2 cellular contexts compared by ENCODE assay signal in the genomic region with DNA sequence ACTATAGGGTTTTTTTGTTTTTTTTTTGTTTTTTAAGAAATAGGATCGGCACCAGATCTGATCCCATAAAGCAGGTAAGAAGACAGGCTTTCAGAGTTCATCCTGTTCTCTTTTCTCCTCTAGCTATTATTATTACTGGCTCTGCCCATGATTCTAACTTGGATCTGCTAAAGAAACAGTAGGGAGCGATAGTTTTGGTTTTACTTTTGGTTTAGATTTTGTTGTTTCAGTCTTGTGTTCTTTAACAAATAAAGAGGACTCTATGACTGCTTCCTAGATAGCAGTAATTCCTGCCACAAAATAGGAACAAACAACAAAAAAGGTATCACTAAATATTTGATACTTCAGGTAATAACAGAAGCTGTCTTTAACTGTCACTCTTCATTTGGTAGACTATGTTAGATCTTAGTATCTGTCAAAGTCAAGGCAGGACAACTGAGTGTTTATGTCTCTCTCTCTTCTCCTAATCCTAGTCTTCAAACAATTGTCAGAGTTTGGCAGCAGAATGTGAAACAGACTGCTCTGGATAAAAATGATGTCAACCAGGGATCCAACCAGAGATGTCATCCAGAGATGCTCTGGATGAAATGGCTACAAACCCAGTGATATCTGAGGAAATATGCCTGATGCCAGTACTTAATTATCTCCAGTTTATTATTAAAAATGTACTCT.
TF ChIP-seq lines count a peak whose summit lies in the region.

No MANE protein-coding gene starts in this region.

TF ChIP-seq in liver, 16 proteins besides CTCF, POLR2A, EP300 and RAD21 (continued from another document):
- TF ChIP-seq, protein P1, sequence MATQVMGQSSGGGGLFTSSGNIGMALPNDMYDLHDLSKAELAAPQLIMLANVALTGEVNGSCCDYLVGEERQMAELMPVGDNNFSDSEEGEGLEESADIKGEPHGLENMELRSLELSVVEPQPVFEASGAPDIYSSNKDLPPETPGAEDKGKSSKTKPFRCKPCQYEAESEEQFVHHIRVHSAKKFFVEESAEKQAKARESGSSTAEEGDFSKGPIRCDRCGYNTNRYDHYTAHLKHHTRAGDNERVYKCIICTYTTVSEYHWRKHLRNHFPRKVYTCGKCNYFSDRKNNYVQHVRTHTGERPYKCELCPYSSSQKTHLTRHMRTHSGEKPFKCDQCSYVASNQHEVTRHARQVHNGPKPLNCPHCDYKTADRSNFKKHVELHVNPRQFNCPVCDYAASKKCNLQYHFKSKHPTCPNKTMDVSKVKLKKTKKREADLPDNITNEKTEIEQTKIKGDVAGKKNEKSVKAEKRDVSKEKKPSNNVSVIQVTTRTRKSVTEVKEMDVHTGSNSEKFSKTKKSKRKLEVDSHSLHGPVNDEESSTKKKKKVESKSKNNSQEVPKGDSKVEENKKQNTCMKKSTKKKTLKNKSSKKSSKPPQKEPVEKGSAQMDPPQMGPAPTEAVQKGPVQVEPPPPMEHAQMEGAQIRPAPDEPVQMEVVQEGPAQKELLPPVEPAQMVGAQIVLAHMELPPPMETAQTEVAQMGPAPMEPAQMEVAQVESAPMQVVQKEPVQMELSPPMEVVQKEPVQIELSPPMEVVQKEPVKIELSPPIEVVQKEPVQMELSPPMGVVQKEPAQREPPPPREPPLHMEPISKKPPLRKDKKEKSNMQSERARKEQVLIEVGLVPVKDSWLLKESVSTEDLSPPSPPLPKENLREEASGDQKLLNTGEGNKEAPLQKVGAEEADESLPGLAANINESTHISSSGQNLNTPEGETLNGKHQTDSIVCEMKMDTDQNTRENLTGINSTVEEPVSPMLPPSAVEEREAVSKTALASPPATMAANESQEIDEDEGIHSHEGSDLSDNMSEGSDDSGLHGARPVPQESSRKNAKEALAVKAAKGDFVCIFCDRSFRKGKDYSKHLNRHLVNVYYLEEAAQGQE (IDR thresholded peaks at IDR 0.05): no peak
- TF ChIP-seq RXRA (IDR thresholded peaks at IDR 0.05) (no peak), TAF1 (conservative IDR thresholded peaks at IDR 0.05) (no peak), NR2F2 (IDR thresholded peaks at IDR 0.05) (no peak)

TF ChIP-seq in HepG2, 621 proteins besides CTCF, POLR2A, EP300 and RAD21 (continued from another document):
- TF ChIP-seq ZNF724P (CRISPR knock-in tag; IDR thresholded peaks at IDR 0.05; ENCODE audit: borderline replicate concordance) (no peak), ZSCAN30 (CRISPR knock-in tag; IDR thresholded peaks at IDR 0.05) (no peak), FOXO1 (CRISPR knock-in tag; IDR thresholded peaks at IDR 0.05) (no peak), ZNF451 (CRISPR knock-in tag; IDR thresholded peaks at IDR 0.05) (no peak)
- TF ChIP-seq, protein P2, sequence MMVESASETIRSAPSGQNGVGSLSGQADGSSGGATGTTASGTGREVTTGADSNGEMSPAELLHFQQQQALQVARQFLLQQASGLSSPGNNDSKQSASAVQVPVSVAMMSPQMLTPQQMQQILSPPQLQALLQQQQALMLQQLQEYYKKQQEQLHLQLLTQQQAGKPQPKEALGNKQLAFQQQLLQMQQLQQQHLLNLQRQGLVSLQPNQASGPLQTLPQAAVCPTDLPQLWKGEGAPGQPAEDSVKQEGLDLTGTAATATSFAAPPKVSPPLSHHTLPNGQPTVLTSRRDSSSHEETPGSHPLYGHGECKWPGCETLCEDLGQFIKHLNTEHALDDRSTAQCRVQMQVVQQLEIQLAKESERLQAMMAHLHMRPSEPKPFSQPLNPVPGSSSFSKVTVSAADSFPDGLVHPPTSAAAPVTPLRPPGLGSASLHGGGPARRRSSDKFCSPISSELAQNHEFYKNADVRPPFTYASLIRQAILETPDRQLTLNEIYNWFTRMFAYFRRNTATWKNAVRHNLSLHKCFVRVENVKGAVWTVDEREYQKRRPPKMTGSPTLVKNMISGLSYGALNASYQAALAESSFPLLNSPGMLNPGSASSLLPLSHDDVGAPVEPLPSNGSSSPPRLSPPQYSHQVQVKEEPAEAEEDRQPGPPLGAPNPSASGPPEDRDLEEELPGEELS (CRISPR knock-in tag; IDR thresholded peaks at IDR 0.05): no peak
- TF ChIP-seq, protein P3, sequence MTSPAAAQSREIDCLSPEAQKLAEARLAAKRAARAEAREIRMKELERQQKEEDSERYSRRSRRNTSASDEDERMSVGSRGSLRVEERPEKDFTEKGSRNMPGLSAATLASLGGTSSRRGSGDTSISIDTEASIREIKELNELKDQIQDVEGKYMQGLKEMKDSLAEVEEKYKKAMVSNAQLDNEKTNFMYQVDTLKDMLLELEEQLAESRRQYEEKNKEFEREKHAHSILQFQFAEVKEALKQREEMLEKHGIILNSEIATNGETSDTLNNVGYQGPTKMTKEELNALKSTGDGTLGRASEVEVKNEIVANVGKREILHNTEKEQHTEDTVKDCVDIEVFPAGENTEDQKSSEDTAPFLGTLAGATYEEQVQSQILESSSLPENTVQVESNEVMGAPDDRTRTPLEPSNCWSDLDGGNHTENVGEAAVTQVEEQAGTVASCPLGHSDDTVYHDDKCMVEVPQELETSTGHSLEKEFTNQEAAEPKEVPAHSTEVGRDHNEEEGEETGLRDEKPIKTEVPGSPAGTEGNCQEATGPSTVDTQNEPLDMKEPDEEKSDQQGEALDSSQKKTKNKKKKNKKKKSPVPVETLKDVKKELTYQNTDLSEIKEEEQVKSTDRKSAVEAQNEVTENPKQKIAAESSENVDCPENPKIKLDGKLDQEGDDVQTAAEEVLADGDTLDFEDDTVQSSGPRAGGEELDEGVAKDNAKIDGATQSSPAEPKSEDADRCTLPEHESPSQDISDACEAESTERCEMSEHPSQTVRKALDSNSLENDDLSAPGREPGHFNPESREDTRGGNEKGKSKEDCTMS (CRISPR knock-in tag; conservative IDR thresholded peaks at IDR 0.05): no peak
- TF ChIP-seq, protein P4, sequence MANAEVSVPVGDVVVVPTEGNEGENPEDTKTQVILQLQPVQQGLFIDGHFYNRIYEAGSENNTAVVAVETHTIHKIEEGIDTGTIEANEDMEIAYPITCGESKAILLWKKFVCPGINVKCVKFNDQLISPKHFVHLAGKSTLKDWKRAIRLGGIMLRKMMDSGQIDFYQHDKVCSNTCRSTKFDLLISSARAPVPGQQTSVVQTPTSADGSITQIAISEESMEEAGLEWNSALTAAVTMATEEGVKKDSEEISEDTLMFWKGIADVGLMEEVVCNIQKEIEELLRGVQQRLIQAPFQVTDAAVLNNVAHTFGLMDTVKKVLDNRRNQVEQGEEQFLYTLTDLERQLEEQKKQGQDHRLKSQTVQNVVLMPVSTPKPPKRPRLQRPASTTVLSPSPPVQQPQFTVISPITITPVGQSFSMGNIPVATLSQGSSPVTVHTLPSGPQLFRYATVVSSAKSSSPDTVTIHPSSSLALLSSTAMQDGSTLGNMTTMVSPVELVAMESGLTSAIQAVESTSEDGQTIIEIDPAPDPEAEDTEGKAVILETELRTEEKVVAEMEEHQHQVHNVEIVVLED (CRISPR knock-in tag; IDR thresholded peaks at IDR 0.05; ENCODE audit: borderline replicate concordance): no peak
